9 cellular contexts compared by ENCODE assay signal in genomic region chr16:29877266-29877961, GRCh38. TPM values are rescaled to one million over a fixed set of nuclear protein-coding genes. Genes with fewer than 3 reads are reported as not detected.
A peak's percentile ranks its signal among the peaks of the same experiment; 100 is the strongest.
DNase-seq lines count a peak whose midpoint lies in the region; ATAC-seq and TF ChIP-seq lines count a peak whose summit lies in the region.
"Had no signal": no experiment of that assay in that cellular context is flagged by ENCODE, and none has a peak within 500 bp of the region (broad histone marks: within the 10 kb centered on the region; RNA-seq: fewer than 3 reads in every experiment).

No MANE protein-coding gene starts in this region.

- in situ Hi-C loops in brain microvascular endothelial cell (cut with HindIII; ENCODE audit: low pct_ligation_motif_present, low sequenced_read_pairs), result no loop called here

- H3K9ac ChIP-seq in mesenchymal stem cell (ENCODE audit: low read length), result no peak overlapping the region

- no peak overlapping the region for H3K14ac ChIP-seq in mesenchymal stem cell (ENCODE audit: low read length in 2 of 2)

- intact Hi-C loops in esophagus muscularis mucosa (cut with DNase I), result no loop called here

- no peak overlapping the region for H3K18ac ChIP-seq in mesenchymal stem cell (ENCODE audit: low read depth in 1 of 2, low read length in 2 of 2)

- TF ChIP-seq EP300 in esophagus muscularis mucosa (IDR thresholded peaks at IDR 0.05), result no peak

- H3K79me1 ChIP-seq in mesenchymal stem cell (replicated peaks; ENCODE audit: low read length, poor library complexity, severe bottlenecking), result no peaks in the 10 kb centered on the region

- no peak overlapping the region for H2BK15ac ChIP-seq in mesenchymal stem cell (ENCODE audit: low read depth, poor library complexity, severe bottlenecking)

- H4K91ac ChIP-seq in mesenchymal stem cell (ENCODE audit: low read length), result no peak overlapping the region

- no peak overlapping the region for H2BK120ac ChIP-seq in mesenchymal stem cell (ENCODE audit: low read depth, low read length)

- H3K23ac ChIP-seq in mesenchymal stem cell (ENCODE audit: low read length in 2 of 2), result no peak overlapping the region

- no peak overlapping the region for H2BK12ac ChIP-seq in mesenchymal stem cell (ENCODE audit: low read length in 2 of 2)

- H3K27me3 ChIP-seq in RWPE2 (ENCODE audit: insufficient read depth, poor library complexity, severe bottlenecking) (no peaks in the 10 kb centered on the region), brain microvascular endothelial cell (replicated peaks) (peaks cover 9% of the 10 kb centered on the region), mesenchymal stem cell (ENCODE audit: control insufficient read depth in 1 of 2, insufficient read depth in 1 of 2, low read length in 2 of 2) (peaks cover 24 to 41% of the 10 kb centered on the region in 2 experiments), esophagus muscularis mucosa (peaks cover 0 to 69% (median 23%) of the 10 kb centered on the region in 4 donors)

- H3K36me3 ChIP-seq in RWPE2 (ENCODE audit: low read depth), result no peaks in the 10 kb centered on the region
- no peaks in the 10 kb centered on the region for H3K36me3 ChIP-seq in brain microvascular endothelial cell (replicated peaks)
- peaks cover 0 to 38% of the 10 kb centered on the region in 2 experiments for H3K36me3 ChIP-seq in mesenchymal stem cell (ENCODE audit: control insufficient read depth in 1 of 2, insufficient read depth in 2 of 2, low read depth in 1 of 2, low read length in 2 of 2)
- H3K36me3 ChIP-seq in esophagus muscularis mucosa, result no peaks in the 10 kb centered on the region
- H3K36me3 ChIP-seq: SJSA1 had no signal

- H2AK5ac ChIP-seq in mesenchymal stem cell (ENCODE audit: low read length, severe bottlenecking), result no peak overlapping the region

- no peak overlapping the region for H4K8ac ChIP-seq in mesenchymal stem cell (ENCODE audit: low read length)

- TF ChIP-seq CTCF in RWPE2 (IDR thresholded peaks at IDR 0.05; ENCODE audit: poor library complexity, severe bottlenecking), result no peak
- no peak for TF ChIP-seq CTCF in brain microvascular endothelial cell (IDR thresholded peaks at IDR 0.05; ENCODE audit: low read depth, low read length, missing control alignments)
- no peak for TF ChIP-seq CTCF in esophagus muscularis mucosa (IDR thresholded peaks at IDR 0.05)

- ATAC-seq in GM21723 (IDR thresholded peaks at IDR 0.05; ENCODE audit: unreplicated experiment) (peak; percentile 46), RWPE2 (ENCODE audit: low read depth) (peak; percentile 84), HG02870 (IDR thresholded peaks at IDR 0.05; ENCODE audit: unreplicated experiment) (no peak)

- DNase-seq in RWPE2 (ENCODE audit: low spot score) (no peak), brain microvascular endothelial cell (peak; percentile 17), mesenchymal stem cell (peak; percentile 49), GM19240 (ENCODE audit: insufficient read length, low spot score) (no peak), esophagus muscularis mucosa (ENCODE audit: extremely low spot score) (no peak), mesenteric fat pad (ENCODE audit: low spot score) (no peak)

- no peak overlapping the region for H3K4ac ChIP-seq in mesenchymal stem cell (ENCODE audit: low read depth in 1 of 2, low read length in 2 of 2)

- H3K4me1 ChIP-seq in RWPE2 (ENCODE audit: insufficient read depth, poor library complexity, severe bottlenecking), result no peaks in the 10 kb centered on the region
- peaks cover 2% of the 10 kb centered on the region for H3K4me1 ChIP-seq in mesenchymal stem cell (ENCODE audit: control insufficient read depth, insufficient read depth, low read depth, low read length)
- H3K4me1 ChIP-seq in esophagus muscularis mucosa, result peaks cover 0 to 16% (median 8%) of the 10 kb centered on the region in 4 donors
- H3K4me1 ChIP-seq: SJSA1 had no signal

- TF ChIP-seq POLR2A in esophagus muscularis mucosa (IDR thresholded peaks at IDR 0.05; ENCODE audit: low read depth), result no peak

- H3K9me3 ChIP-seq in RWPE2 (ENCODE audit: severe bottlenecking) (no peaks in the 10 kb centered on the region), mesenchymal stem cell (ENCODE audit: control insufficient read depth, low read length) (peaks cover 5% of the 10 kb centered on the region), esophagus muscularis mucosa (peaks cover 0 to 4% (median 0%) of the 10 kb centered on the region in 4 donors)
- H3K9me3 ChIP-seq: SJSA1 had no signal

- no peak overlapping the region for H2AFZ ChIP-seq in mesenchymal stem cell (ENCODE audit: low read depth, low read length)

- no peak overlapping the region for H3K4me2 ChIP-seq in mesenchymal stem cell (ENCODE audit: low read length, poor library complexity, severe bottlenecking)

- H3K27ac ChIP-seq in RWPE2 (ENCODE audit: poor library complexity, severe bottlenecking) (no peak overlapping the region), brain microvascular endothelial cell (no peak overlapping the region), mesenchymal stem cell (ENCODE audit: low read length, poor library complexity, severe bottlenecking) (no peak overlapping the region), esophagus muscularis mucosa (replicated peaks in 1 of 4) (no peak overlapping the region)
- H3K27ac ChIP-seq: SJSA1 had no signal

- WGBS in mesenchymal stem cell, result 23% methylated on average over 28 of the region's 28 CpGs
- 18% methylated on average over 11 of the region's 28 CpGs for WGBS in esophagus muscularis mucosa

- no peak overlapping the region for H2BK5ac ChIP-seq in mesenchymal stem cell (ENCODE audit: low read depth, low read length, poor library complexity, severe bottlenecking)

- H3K4me3 ChIP-seq in RWPE2 (ENCODE audit: severe bottlenecking) (no peak overlapping the region), brain microvascular endothelial cell (ENCODE audit: low read depth, low read length) (no peak overlapping the region), mesenchymal stem cell (ENCODE audit: insufficient read depth in 1 of 2, low read depth in 1 of 2, low read length in 2 of 2) (no peak overlapping the region), esophagus muscularis mucosa (peak overlapping the region in 1 of 4 donors; percentile 31)
- H3K4me3 ChIP-seq: SJSA1 had no signal

RNA-seq across cellular contexts. Expression of gene CDIPT, which starts 14.4 kb away (rescaled TPM):
- polyA plus RNA-seq in mesenchymal stem cell (2013, experiment 1 of 2), result 68.9 TPM
- 66.3 TPM for polyA plus RNA-seq in mesenchymal stem cell (2013, experiment 2 of 2)
- total RNA-seq in esophagus muscularis mucosa, result 100 to 1,000 TPM; 105 to 178 (median 141) TPM
- 117 TPM for total RNA-seq in mesenteric fat pad

RNA-seq across cellular contexts. Expression of gene SEZ6L2, which starts 21.9 kb away (rescaled TPM):
- polyA plus RNA-seq in mesenchymal stem cell (2013, experiment 1 of 2), result 27.4 TPM
- 27.2 TPM for polyA plus RNA-seq in mesenchymal stem cell (2013, experiment 2 of 2)
- total RNA-seq in esophagus muscularis mucosa (1 to 10 TPM in 2 of 4 donors, under 1 TPM in 2; 0.84 to 7.9 (median 1.0) TPM), mesenteric fat pad (1.1 TPM)

RNA-seq across cellular contexts. Expression of gene ASPHD1, which starts 22.9 kb away (rescaled TPM):
- 5.3 TPM for polyA plus RNA-seq in mesenchymal stem cell (2013, experiment 1 of 2)
- polyA plus RNA-seq in mesenchymal stem cell (2013, experiment 2 of 2), result 5.9 TPM
- under 1 TPM in 1 of 4 donors, not detected in 3; 0.33 TPM for total RNA-seq in esophagus muscularis mucosa
- total RNA-seq in mesenteric fat pad, result 0.67 TPM

RNA-seq across cellular contexts. Expression of gene KCTD13, which starts 48.6 kb away (rescaled TPM):
- polyA plus RNA-seq in mesenchymal stem cell (2013, experiment 1 of 2), result 10.9 TPM
- 10.4 TPM for polyA plus RNA-seq in mesenchymal stem cell (2013, experiment 2 of 2)
- total RNA-seq in esophagus muscularis mucosa, result 10 to 100 TPM; 14.4 to 25.7 (median 18.8) TPM
- total RNA-seq in mesenteric fat pad, result 15.7 TPM

RNA-seq across cellular contexts. Expression of gene MVP, which starts 57.2 kb away (rescaled TPM):
- 148 TPM for polyA plus RNA-seq in mesenchymal stem cell (2013, experiment 1 of 2)
- 142 TPM for polyA plus RNA-seq in mesenchymal stem cell (2013, experiment 2 of 2)
- total RNA-seq in esophagus muscularis mucosa (100 to 1,000 TPM; 101 to 156 (median 123) TPM), mesenteric fat pad (150 TPM)

Comparison
In these comparisons a context has a peak if more than half of its experiments do, and no peak if none do; other contexts are left out.
1. DNase-seq: peak in brain microvascular endothelial cell (single experiment) and mesenchymal stem cell (single experiment); none in RWPE2 (single experiment), GM19240 (single experiment), esophagus muscularis mucosa (single experiment) and mesenteric fat pad (single experiment).